ENCODE assay signal across 11 cellular contexts in the genomic region with DNA sequence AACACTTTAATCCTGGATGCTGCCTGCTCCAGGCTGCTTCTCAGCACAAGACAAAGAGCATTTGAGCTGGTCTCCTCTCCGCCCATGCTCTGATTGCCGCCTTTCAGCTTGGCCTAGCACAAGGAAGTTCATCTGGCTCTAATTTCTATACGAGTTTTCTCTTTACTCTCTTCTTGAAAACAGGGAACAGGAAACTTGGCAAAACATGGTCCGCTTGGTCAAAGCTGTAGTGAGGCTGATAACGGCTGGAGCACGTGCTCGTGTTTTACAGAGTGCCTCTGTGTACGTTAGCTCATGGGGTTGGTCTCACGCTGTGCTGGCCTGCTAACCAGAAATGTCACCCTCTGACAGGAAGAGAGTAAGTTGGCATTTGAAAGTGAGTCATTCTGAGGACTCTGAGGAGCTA. TPM values are rescaled to one million over a fixed set of nuclear protein-coding genes. Genes with fewer than 3 reads are reported as not detected.
A peak's percentile ranks its signal among the peaks of the same experiment; 100 is the strongest.
DNase-seq lines count a peak whose midpoint lies in the region; ATAC-seq and TF ChIP-seq lines count a peak whose summit lies in the region.
"Had no signal": no experiment of that assay in that cellular context is flagged by ENCODE, and none has a peak within 500 bp of the region (broad histone marks: within the 10 kb centered on the region; RNA-seq: fewer than 3 reads in every experiment).

No MANE protein-coding gene starts in this region.

- peak overlapping the region; percentile 16 for H3K27ac Mint-ChIP-seq in activated CD4-positive, alpha-beta T cell treated with anti-CD3 and anti-CD28 coated beads for 36 hours
- no peak overlapping the region for H3K27ac Mint-ChIP-seq in endodermal cell
- H3K27ac Mint-ChIP-seq: type B pancreatic cell had no signal

- 65 to 76% methylated on average over 9 of the region's 9 CpGs for WGBS in endodermal cell (ENCODE audit: insufficient coverage in 1 of 2, insufficient read length in 1 of 2), 2 experiments

- H3K4me3 ChIP-seq in endodermal cell (ENCODE audit: low read length) (no peak overlapping the region), thoracic aorta (no peak overlapping the region)

- H3K4me1 ChIP-seq in endodermal cell (ENCODE audit: control insufficient read depth, insufficient read depth, low read length) (peaks cover 4% of the 10 kb centered on the region), thoracic aorta (ENCODE audit: control insufficient read depth in 1 of 2, low read depth in 2 of 2) (peaks cover 20 to 34% of the 10 kb centered on the region in 2 donors), foreskin keratinocyte (peaks cover 28% of the 10 kb centered on the region)

- intact Hi-C loops in activated CD4-positive, alpha-beta T cell treated with anti-CD3 and anti-CD28 coated beads for 36 hours (cut with DNase I, micrococcal nuclease) = no loop called here

- ATAC-seq in activated CD4-positive, alpha-beta T cell treated with anti-CD3 and anti-CD28 coated beads for 36 hours = peak; percentile 69
- peak; percentile 37 for ATAC-seq in thoracic aorta (ENCODE audit: insufficient number of reproducible peaks, low FRiP score, low read depth)
- ATAC-seq in foreskin keratinocyte = no peak

- no peak for TF ChIP-seq CTCF in endodermal cell (conservative IDR thresholded peaks at IDR 0.05)
- no peak for TF ChIP-seq CTCF in thoracic aorta (IDR thresholded peaks at IDR 0.05)
- TF ChIP-seq CTCF in foreskin keratinocyte (conservative IDR thresholded peaks at IDR 0.05) = no peak

- no peaks in the 10 kb centered on the region for H3K27me3 ChIP-seq in endodermal cell (ENCODE audit: control insufficient read depth, insufficient read depth, low read length, poor library complexity, severe bottlenecking)
- H3K27me3 ChIP-seq in thoracic aorta (replicated peaks; ENCODE audit: insufficient read depth) = no peaks in the 10 kb centered on the region
- no peaks in the 10 kb centered on the region for H3K27me3 ChIP-seq in foreskin keratinocyte

- H3K9me3 ChIP-seq in endodermal cell (ENCODE audit: control insufficient read depth, low read length) (no peaks in the 10 kb centered on the region), thoracic aorta (no peaks in the 10 kb centered on the region)

- peaks cover 44% of the 10 kb centered on the region for H3K36me3 Mint-ChIP-seq in activated CD4-positive, alpha-beta T cell treated with anti-CD3 and anti-CD28 coated beads for 36 hours (ENCODE audit: low read depth)
- peaks cover 21% of the 10 kb centered on the region for H3K36me3 Mint-ChIP-seq in endodermal cell (ENCODE audit: low read depth)

- no peaks in the 10 kb centered on the region for H3K27me3 Mint-ChIP-seq in activated CD4-positive, alpha-beta T cell treated with anti-CD3 and anti-CD28 coated beads for 36 hours
- no peaks in the 10 kb centered on the region for H3K27me3 Mint-ChIP-seq in endodermal cell (ENCODE audit: insufficient read depth)
- H3K27me3 Mint-ChIP-seq: type B pancreatic cell had no signal

- H3K36me3 ChIP-seq in endodermal cell (ENCODE audit: control insufficient read depth, insufficient read depth, low read length) (peaks cover 11% of the 10 kb centered on the region), thoracic aorta (no peaks in the 10 kb centered on the region)

- H3K9ac ChIP-seq in endodermal cell (ENCODE audit: extremely low read depth, low read length, poor library complexity, severe bottlenecking) = no peak overlapping the region

- H3K27ac ChIP-seq in endodermal cell (ENCODE audit: low read depth, low read length) (no peak overlapping the region), thoracic aorta (peak overlapping the region; percentile 18 to 54), foreskin keratinocyte (no peak overlapping the region)
- H3K27ac ChIP-seq: 22Rv1, VCaP had no signal

- DNase-seq in activated CD4-positive, alpha-beta T cell treated with anti-CD3 and anti-CD28 coated beads for 36 hours = peak; percentile 24
- no peak for DNase-seq in activated CD4-positive, alpha-beta T cell treated with anti-CD3 and anti-CD28 coated beads for 4 hours
- DNase-seq in endodermal cell = peak; percentile 85
- DNase-seq in medulla oblongata (ENCODE audit: extremely low spot score) = peak; percentile 70
- DNase-seq in thoracic aorta (ENCODE audit: low spot score) = no peak
- no peak for DNase-seq in occipital lobe (lab: John Stamatoyannopoulos, UW)
- DNase-seq in NCI-H1930 (lab: John Stamatoyannopoulos, UW) = no peak
- DNase-seq in foreskin keratinocyte = no peak

- H3K4me3 Mint-ChIP-seq in activated CD4-positive, alpha-beta T cell treated with anti-CD3 and anti-CD28 coated beads for 36 hours = no peak overlapping the region
- H3K4me3 Mint-ChIP-seq in endodermal cell = no peak overlapping the region
- H3K4me3 Mint-ChIP-seq: type B pancreatic cell had no signal

- H3K9me3 Mint-ChIP-seq in activated CD4-positive, alpha-beta T cell treated with anti-CD3 and anti-CD28 coated beads for 36 hours (ENCODE audit: low read depth) = no peaks in the 10 kb centered on the region
- H3K9me3 Mint-ChIP-seq in endodermal cell = no peaks in the 10 kb centered on the region
- H3K9me3 Mint-ChIP-seq: type B pancreatic cell had no signal

- POLR2A ChIA-PET in activated CD4-positive, alpha-beta T cell treated with anti-CD3 and anti-CD28 coated beads for 36 hours (lab: Charles Lee) = interaction anchor here (0.6 to 1.2 kb wide), 2 partner anchors 10 to 15 kb away, joined by 3 read pairs; no protein-coding TSS in a partner anchor

- CTCF ChIA-PET in activated CD4-positive, alpha-beta T cell treated with anti-CD3 and anti-CD28 coated beads for 36 hours (lab: Charles Lee) = interaction anchor here (0.7 to 1.4 kb wide), 9 partner anchors 10 to 88 kb away, joined by 3 to 6 read pairs (median 3); a partner anchor contains a TSS

- peaks cover 30% of the 10 kb centered on the region for H3K4me1 Mint-ChIP-seq in activated CD4-positive, alpha-beta T cell treated with anti-CD3 and anti-CD28 coated beads for 36 hours
- peaks cover 15% of the 10 kb centered on the region for H3K4me1 Mint-ChIP-seq in endodermal cell

RNA-seq across cellular contexts. Expression of a gene that starts 19.2 kb away (rescaled TPM):
- total RNA-seq in activated CD4-positive, alpha-beta T cell treated with anti-CD3 and anti-CD28 coated beads for 36 hours = not detected
- total RNA-seq in endodermal cell = under 1 TPM; 0.58 to 0.95 TPM
- 1.1 TPM for polyA plus RNA-seq in endodermal cell (2013, experiment 1 of 2)
- 1.6 TPM for polyA plus RNA-seq in endodermal cell (2013, experiment 2 of 2)
- 10 to 100 TPM in 1 of 2 donors, 1 to 10 TPM in 1; 9.3 to 63.8 TPM for total RNA-seq in thoracic aorta
- 1.4 TPM for total RNA-seq in occipital lobe
- total RNA-seq in foreskin keratinocyte = not detected in 2 replicates
- 0.04 TPM in 1 of 2 replicates, not detected in the other for polyA plus RNA-seq in foreskin keratinocyte

RNA-seq across cellular contexts. Expression of a gene that starts 40.6 kb away (rescaled TPM):
- 10 to 100 TPM; 12.5 to 13.9 TPM for total RNA-seq in activated CD4-positive, alpha-beta T cell treated with anti-CD3 and anti-CD28 coated beads for 36 hours
- total RNA-seq in endodermal cell (1 to 10 TPM; 8.8 to 10.0 TPM), thoracic aorta (10 to 100 TPM; 14.9 to 32.2 TPM), occipital lobe (10.5 TPM), foreskin keratinocyte (7.8 and 11.0 TPM in 2 replicates)
- polyA plus RNA-seq in endodermal cell (2013, experiment 1 of 2) = 8.5 TPM
- polyA plus RNA-seq in endodermal cell (2013, experiment 2 of 2) = 8.9 TPM
- polyA plus RNA-seq in foreskin keratinocyte = 7.9 and 11.4 TPM in 2 replicates

Comparison
In these comparisons a context has a peak if more than half of its experiments do, and no peak if none do; other contexts are left out.
1. DNase-seq: peak in activated CD4-positive, alpha-beta T cell treated with anti-CD3 and anti-CD28 coated beads for 36 hours (single experiment), endodermal cell (single experiment) and medulla oblongata (single experiment); none in activated CD4-positive, alpha-beta T cell treated with anti-CD3 and anti-CD28 coated beads for 4 hours (0 of 2), thoracic aorta (single experiment), occipital lobe (single experiment), NCI-H1930 (0 of 2) and foreskin keratinocyte (0 of 2).
2. H3K27ac ChIP-seq: peak in thoracic aorta (2 of 2); none in endodermal cell (single experiment) and foreskin keratinocyte (single experiment).